ENCODE assay signal across 20 cellular contexts in genomic region chr5:73322453-73323076, GRCh38.
DNase-seq lines count a peak whose midpoint lies in the region; ATAC-seq and TF ChIP-seq lines count a peak whose summit lies in the region.
"Had no signal": no experiment of that assay in that cellular context is flagged by ENCODE, and none has a peak within 500 bp of the region (broad histone marks: within the 10 kb centered on the region; RNA-seq: fewer than 3 reads in every experiment).

No MANE protein-coding gene starts in this region.

- H3K9me3 ChIP-seq in SK-N-SH (no peaks in the 10 kb centered on the region), esophagus muscularis mucosa (peaks cover 0 to 3% (median 0%) of the 10 kb centered on the region in 4 donors), A673 (ENCODE audit: low read depth, low read length, poor library complexity, severe bottlenecking) (no peaks in the 10 kb centered on the region)
- H3K9me3 ChIP-seq: A549, mucosa of descending colon, tibial artery had no signal

- TF ChIP-seq CTCF in SK-N-SH (IDR thresholded peaks at IDR 0.05), result no peak
- no peak for TF ChIP-seq CTCF in esophagus muscularis mucosa (IDR thresholded peaks at IDR 0.05)
- TF ChIP-seq CTCF in A673 (conservative IDR thresholded peaks at IDR 0.05; ENCODE audit: low read depth, low read length), result no peak

- no peaks in the 10 kb centered on the region for H4K20me1 ChIP-seq in SK-N-SH (ENCODE audit: insufficient read depth)

- no peak for TF ChIP-seq POLR2A in esophagus muscularis mucosa (IDR thresholded peaks at IDR 0.05; ENCODE audit: low read depth)

- H3K27me3 ChIP-seq in SK-N-SH (ENCODE audit: insufficient read depth) (no peaks in the 10 kb centered on the region), esophagus muscularis mucosa (peaks cover 0 to 10% (median 0%) of the 10 kb centered on the region in 4 donors), A673 (replicated peaks; ENCODE audit: insufficient read depth, low read depth, low read length, poor library complexity) (no peaks in the 10 kb centered on the region)

- POLR2A ChIA-PET in SK-N-SH (lab: Yijun Ruan, JAX) (no interaction called here), A673 (lab: Charles Lee; ENCODE audit: low non-redundant PET) (no interaction called here)

- H3K9ac ChIP-seq in SK-N-SH, result peak overlapping the region; percentile 68

- no peak for ATAC-seq in SK-N-SH treated with all-trans-retinoic acid at 6 μM for 48 hours
- ATAC-seq: left colon, mucosa of descending colon, Right ventricle myocardium inferior had no signal

- BruUV-seq in A673 (replicated peaks; lab: Mats Ljungman, UMichigan), result no TSS peak

- CTCF ChIA-PET in SK-N-SH (lab: Yijun Ruan, JAX) (interaction anchor here (2.9 kb wide), 1 partner anchor 12 kb away, joined by 9 read pairs; no protein-coding TSS in a partner anchor), A673 (lab: Charles Lee) (no interaction called here)

- H3K4me1 ChIP-seq in SK-N-SH (ENCODE audit: control insufficient read depth in 1 of 2, insufficient read depth in 2 of 2, low read depth in 1 of 2, low read length in 1 of 2) (peaks cover 2 to 9% of the 10 kb centered on the region in 2 experiments), esophagus muscularis mucosa (no peaks in the 10 kb centered on the region), A673 (ENCODE audit: insufficient read depth, low read length, poor library complexity, severe bottlenecking) (no peaks in the 10 kb centered on the region)
- H3K4me1 ChIP-seq: A549, tibial artery had no signal

- no peak for TF ChIP-seq RAD21 in SK-N-SH (IDR thresholded peaks at IDR 0.05; ENCODE audit: low read length)

- WGBS in SK-N-SH (ENCODE audit: low lambda C conversion rate), result 87% methylated on average over 7 of the region's 9 CpGs
- 95% methylated on average over 9 of the region's 9 CpGs for WGBS in esophagus muscularis mucosa

- peak overlapping the region; percentile 51; the same call in 1 of the 2 replicates for H3K4me2 ChIP-seq in SK-N-SH
- H3K4me2 ChIP-seq: A549 had no signal

- H3F3A ChIP-seq in SK-N-SH (replicated peaks; ENCODE audit: insufficient read depth), result peaks cover 33% of the 10 kb centered on the region

- H3K9me2 ChIP-seq in SK-N-SH, result no peaks in the 10 kb centered on the region

- H3K4me3 ChIP-seq in SK-N-SH (ENCODE audit: low read depth in 2 of 2, low read length in 1 of 2) (no peak overlapping the region), esophagus muscularis mucosa (no peak overlapping the region), A673 (ENCODE audit: low read depth, low read length, poor library complexity, severe bottlenecking) (no peak overlapping the region)
- H3K4me3 ChIP-seq: A549, mucosa of descending colon, tibial artery had no signal

- TF ChIP-seq EP300 in SK-N-SH (IDR thresholded peaks at IDR 0.05; ENCODE audit: borderline replicate concordance in 1 of 2, low read depth in 1 of 2, low read length in 1 of 2), result no peak
- TF ChIP-seq EP300 in esophagus muscularis mucosa (IDR thresholded peaks at IDR 0.05), result no peak

- H2AFZ ChIP-seq in SK-N-SH (ENCODE audit: low read depth), result peak overlapping the region; percentile 48; the same call in 1 of the 2 replicates

- intact Hi-C loops in esophagus muscularis mucosa (cut with DNase I) (no loop called here), A673 (cut with micrococcal nuclease; ENCODE audit: unreplicated experiment) (no loop called here)

- H3K79me2 ChIP-seq in SK-N-SH (ENCODE audit: insufficient read depth), result no peaks in the 10 kb centered on the region

- H3K27ac ChIP-seq in SK-N-SH (ENCODE audit: low read depth in 2 of 2, low read length in 1 of 2) (peak overlapping the region; percentile 47 to 94; a peak in 3 of 4 replicates), esophagus muscularis mucosa (replicated peaks in 1 of 4) (no peak overlapping the region), A673 (ENCODE audit: low read depth, low read length, poor library complexity, severe bottlenecking) (no peak overlapping the region)
- H3K27ac ChIP-seq: tibial artery had no signal

- DNase-seq in SK-N-SH (no peak), NCI-H774 (lab: John Stamatoyannopoulos, UW) (peak; percentile 66), esophagus muscularis mucosa (ENCODE audit: extremely low spot score) (peak; percentile 80), A673 (ENCODE audit: low spot score) (no peak), AG20443 (ENCODE audit: low spot score) (no peak), medulla oblongata (ENCODE audit: extremely low spot score) (no peak)
- no peak for DNase-seq in stimulated activated CD4-positive, alpha-beta T cell treated with anti-CD3 and anti-CD28 coated beads, Interleukin-2, amount 100 ng/mL, for 48 hours
- DNase-seq: activated naive CD4-positive, alpha-beta T cell treated with Interleukin-2 at 50 U/mL for 16 hours; activated T-cell treated with anti-CD3 and anti-CD28 coated beads for 4 hours; DND-41; foreskin melanocyte; left colon; mucosa of descending colon; NCI-H2171; stimulated activated naive CD4-positive, alpha-beta T cell; T-helper 1 cell; tibial artery had no signal

- H3K36me3 ChIP-seq in SK-N-SH (replicated peaks in 1 of 2; ENCODE audit: control insufficient read depth in 1 of 2, insufficient read depth in 2 of 2, low read length in 1 of 2) (no peaks in the 10 kb centered on the region), esophagus muscularis mucosa (no peaks in the 10 kb centered on the region), A673 (ENCODE audit: insufficient read depth, low read length, poor library complexity, severe bottlenecking) (no peaks in the 10 kb centered on the region)
- H3K36me3 ChIP-seq: tibial artery had no signal

TF ChIP-seq in SK-N-SH, 30 proteins besides CTCF, POLR2A, EP300 and RAD21 (continues in another document):
- TF ChIP-seq SIN3A (IDR thresholded peaks at IDR 0.05; ENCODE audit: borderline replicate concordance, low read depth, low read length) (no peak), FOSL2 (IDR thresholded peaks at IDR 0.05; ENCODE audit: borderline replicate concordance, low read depth) (no peak), TAF1 (IDR thresholded peaks at IDR 0.05; ENCODE audit: borderline replicate concordance, low read depth, low read length) (no peak), NRF1 (IDR thresholded peaks at IDR 0.05; ENCODE audit: low read depth, low read length) (no peak), RCOR1 (IDR thresholded peaks at IDR 0.05; ENCODE audit: low read length) (no peak), ZBTB33 (IDR thresholded peaks at IDR 0.05; ENCODE audit: borderline replicate concordance, low read depth) (no peak), MXI1 (IDR thresholded peaks at IDR 0.05; ENCODE audit: low read depth, low read length) (no peak), MAX (IDR thresholded peaks at IDR 0.05; ENCODE audit: low read depth) (no peak)

TF ChIP-seq in SK-N-SH treated with all-trans-retinoic acid at 6 μM for 48 hours, 23 proteins besides CTCF, POLR2A, EP300 and RAD21:
- TF ChIP-seq PPARA (CRISPR knock-in tag; IDR thresholded peaks at IDR 0.05; ENCODE audit: borderline replicate concordance) (no peak), ARNTL (CRISPR knock-in tag; IDR thresholded peaks at IDR 0.05; ENCODE audit: borderline replicate concordance, low read depth) (no peak), PATZ1 (CRISPR knock-in tag; IDR thresholded peaks at IDR 0.05; ENCODE audit: borderline replicate concordance) (no peak), OSR1 (CRISPR knock-in tag; IDR thresholded peaks at IDR 0.05) (no peak), ZNF565 (CRISPR knock-in tag; conservative IDR thresholded peaks at IDR 0.05; ENCODE audit: low read depth) (no peak), BACH2 (CRISPR knock-in tag; IDR thresholded peaks at IDR 0.05; ENCODE audit: borderline replicate concordance) (no peak), SNAI2 (CRISPR knock-in tag; IDR thresholded peaks at IDR 0.05) (no peak), ZNF8 (CRISPR knock-in tag; IDR thresholded peaks at IDR 0.05) (no peak), ESRRG (CRISPR knock-in tag; IDR thresholded peaks at IDR 0.05) (no peak), TSHZ2 (CRISPR knock-in tag; IDR thresholded peaks at IDR 0.05) (no peak), ISL1 (CRISPR knock-in tag; IDR thresholded peaks at IDR 0.05) (no peak), TCF4 (CRISPR knock-in tag; IDR thresholded peaks at IDR 0.05; ENCODE audit: borderline replicate concordance) (no peak)

Comparison
In these comparisons a context has a peak if more than half of its experiments do, and no peak if none do; other contexts are left out.
1. DNase-seq: peak in NCI-H774 (single experiment) and esophagus muscularis mucosa (single experiment); none in SK-N-SH (single experiment), A673 (single experiment), stimulated activated CD4-positive, alpha-beta T cell treated with anti-CD3 and anti-CD28 coated beads, Interleukin-2, amount 100 ng/mL, for 48 hours (0 of 2), AG20443 (single experiment) and medulla oblongata (single experiment).
2. H3K27ac ChIP-seq: peak in SK-N-SH (2 of 2); none in esophagus muscularis mucosa (0 of 4) and A673 (single experiment).